ENCODE assay signal across 8 cellular contexts in genomic region chr17:74089869-74090464, GRCh38.
DNase-seq lines count a peak whose midpoint lies in the region; ATAC-seq and TF ChIP-seq lines count a peak whose summit lies in the region.

No MANE protein-coding gene starts in this region.

- H3K9me3 ChIP-seq in effector memory CD4-positive, alpha-beta T cell (ENCODE audit: control insufficient read depth, low read length): no peaks in the 10 kb centered on the region

- TF ChIP-seq CTCF in GM13976 (IDR thresholded peaks at IDR 0.05; ENCODE audit: borderline replicate concordance, control extremely low read depth, extremely low read depth, insufficient read depth, missing control alignments): peak; percentile 82

- no peaks in the 10 kb centered on the region for H3K36me3 ChIP-seq in effector memory CD4-positive, alpha-beta T cell (ENCODE audit: control insufficient read depth, insufficient read depth, low read length)

- no peak overlapping the region for H3K27ac ChIP-seq in effector memory CD4-positive, alpha-beta T cell (ENCODE audit: insufficient read depth, low read length, poor library complexity, severe bottlenecking)

- no peak overlapping the region for H3K4me3 ChIP-seq in effector memory CD4-positive, alpha-beta T cell (ENCODE audit: insufficient read depth, low read depth, low read length, poor library complexity, severe bottlenecking)

- no peak for ATAC-seq in HG02623 (IDR thresholded peaks at IDR 0.05; ENCODE audit: unreplicated experiment)

- DNase-seq in Ammon's horn (ENCODE audit: low spot score): peak; percentile 38
- peak; percentile 78 for DNase-seq in GM13976 (ENCODE audit: low spot score)
- peak; percentile 6 for DNase-seq in NCI-H446 treated with DMSO at 0.1 percent for 48 hours (lab: John Stamatoyannopoulos, UW)
- peak; percentile 10 to 58 (median 46) for DNase-seq in activated CD8-positive, alpha-beta memory T cell treated with anti-CD3 and anti-CD28 coated beads for 48 hours (ENCODE audit: low read depth in 2 of 3, low spot score in 2 of 3)
- DNase-seq in iPS DF 19.7 (ENCODE audit: low read depth, low spot score): peak; percentile 56
- DNase-seq in stimulated activated CD4-positive, alpha-beta T cell treated with anti-CD3 and anti-CD28 coated beads, Interleukin-4, amount 100 ng/mL, for 4 hours: peak; percentile 6 to 24
- no peak for DNase-seq in effector memory CD4-positive, alpha-beta T cell

- no peaks in the 10 kb centered on the region for H3K27me3 ChIP-seq in effector memory CD4-positive, alpha-beta T cell (replicated peaks; ENCODE audit: control insufficient read depth, insufficient read depth, low read length, poor library complexity, severe bottlenecking)

- in situ Hi-C loops in GM13976 (cut with MboI; ENCODE audit: low sequenced_read_pairs, unreplicated experiment): no loop called here

- H3K4me1 ChIP-seq in effector memory CD4-positive, alpha-beta T cell (ENCODE audit: control insufficient read depth, insufficient read depth, low read length, poor library complexity, severe bottlenecking): no peaks in the 10 kb centered on the region

Comparison
In these comparisons a context has a peak if more than half of its experiments do, and no peak if none do; other contexts are left out.
1. DNase-seq: peak in Ammon's horn (single experiment), GM13976 (single experiment), NCI-H446 treated with DMSO at 0.1 percent for 48 hours (single experiment), activated CD8-positive, alpha-beta memory T cell treated with anti-CD3 and anti-CD28 coated beads for 48 hours (3 of 3), iPS DF 19.7 (single experiment) and stimulated activated CD4-positive, alpha-beta T cell treated with anti-CD3 and anti-CD28 coated beads, Interleukin-4, amount 100 ng/mL, for 4 hours (2 of 2); none in effector memory CD4-positive, alpha-beta T cell (0 of 3).